22 cellular contexts compared by ENCODE assay signal in genomic region chr2:39503277-39503676, GRCh38.
DNase-seq lines count a peak whose midpoint lies in the region; ATAC-seq, FAIRE-seq and TF ChIP-seq lines count a peak whose summit lies in the region.
"Had no signal": no experiment of that assay in that cellular context is flagged by ENCODE, and none has a peak within 500 bp of the region (broad histone marks: within the 10 kb centered on the region; RNA-seq: fewer than 3 reads in every experiment).

No MANE protein-coding gene starts in this region.

- CTCF ChIA-PET in WTC11 (lab: Charles Lee) = interaction anchor here (0.8 to 1.0 kb wide), 2 partner anchors 9 to 226 kb away, joined by 3 to 4 read pairs; no protein-coding TSS in a partner anchor

- no peak overlapping the region for H4K8ac ChIP-seq in mesendoderm (ENCODE audit: low read depth, low read length)

- no peak for TF ChIP-seq EP300 in stomach (IDR thresholded peaks at IDR 0.05)

- no peak overlapping the region for H3K56ac ChIP-seq in mesendoderm (ENCODE audit: low read length)

- H3K27ac ChIP-seq in stomach (peak overlapping the region; percentile 66 to 89 (median 79)), mesendoderm (ENCODE audit: low read depth, low read length) (no peak overlapping the region)
- H3K27ac ChIP-seq: RWPE1 had no signal

- TF ChIP-seq CTCF in WTC11 (IDR thresholded peaks at IDR 0.05) (no peak), stomach (IDR thresholded peaks at IDR 0.05) (no peak), D721Med (IDR thresholded peaks at IDR 0.05; ENCODE audit: insufficient read depth, missing control alignments) (no peak), CD14-positive monocyte (IDR thresholded peaks at IDR 0.05) (no peak)

- H3K36me3 ChIP-seq in stomach (no peaks in the 10 kb centered on the region), mesendoderm (ENCODE audit: control insufficient read depth, insufficient read depth, low read length) (no peaks in the 10 kb centered on the region)
- H3K36me3 ChIP-seq: BE2C, MG63 had no signal

- H3K27me3 ChIP-seq in stomach = no peaks in the 10 kb centered on the region
- H3K27me3 ChIP-seq in mesendoderm (ENCODE audit: insufficient read depth, low read length, poor library complexity) = no peaks in the 10 kb centered on the region
- H3K27me3 ChIP-seq: BE2C, MG63 had no signal

- H3K4me3 Mint-ChIP-seq in WTC11 = no peak overlapping the region
- H3K4me3 Mint-ChIP-seq in memory B cell = no peak overlapping the region
- H3K4me3 Mint-ChIP-seq in CD14-positive monocyte = no peak overlapping the region
- H3K4me3 Mint-ChIP-seq: CD4-positive, CD25-positive, alpha-beta regulatory T cell had no signal

- no peak overlapping the region for H2BK120ac ChIP-seq in mesendoderm (ENCODE audit: low read depth, low read length)

- intact Hi-C loops in stomach (cut with DNase I; ENCODE audit: low total_unique reads) = no loop called here
- intact Hi-C loops in CD14-positive monocyte (cut with micrococcal nuclease) = no loop called here

- ATAC-seq in GM18868 (IDR thresholded peaks at IDR 0.05; ENCODE audit: unreplicated experiment) = peak; percentile 41
- ATAC-seq in WTC11 = no peak
- ATAC-seq in memory B cell (ENCODE audit: low read depth) = peak; percentile 54
- ATAC-seq: HCT116 had no signal

- H2BK5ac ChIP-seq in mesendoderm (ENCODE audit: low read length) = no peak overlapping the region

- H4K5ac ChIP-seq in mesendoderm (ENCODE audit: low read length) = no peak overlapping the region

- H3K36me3 Mint-ChIP-seq in WTC11 (no peaks in the 10 kb centered on the region), memory B cell (no peaks in the 10 kb centered on the region), CD14-positive monocyte (no peaks in the 10 kb centered on the region)
- H3K36me3 Mint-ChIP-seq: CD4-positive, CD25-positive, alpha-beta regulatory T cell had no signal

- H3K4ac ChIP-seq in mesendoderm (ENCODE audit: low read depth, low read length) = no peak overlapping the region

- no peaks in the 10 kb centered on the region for H3K9me3 ChIP-seq in stomach
- H3K9me3 ChIP-seq: BE2C, MG63 had no signal

- H3K4me3 ChIP-seq in stomach (no peak overlapping the region), mesendoderm (ENCODE audit: low read length) (no peak overlapping the region)
- H3K4me3 ChIP-seq: MG63 had no signal

- 71 to 97% (median 87%) methylated on average over 2 of the region's 2 CpGs for WGBS in stomach, 5 donors
- no CpG with 5 or more reads among the region's 2 CpGs for WGBS in mesendoderm (ENCODE audit: extremely low coverage, insufficient coverage, low lambda C conversion rate)

- POLR2A ChIA-PET in WTC11 (lab: Charles Lee) = interaction anchor here (0.8 kb wide), 1 partner anchor 13 kb away, joined by 5 read pairs; no protein-coding TSS in a partner anchor

- H3K79me2 ChIP-seq in mesendoderm (ENCODE audit: control insufficient read depth, insufficient read depth, low read length) = no peaks in the 10 kb centered on the region

- H2BK15ac ChIP-seq in mesendoderm (replicated peaks; ENCODE audit: low read depth) = no peak overlapping the region

- peaks cover 7% of the 10 kb centered on the region for H3K9me3 Mint-ChIP-seq in WTC11
- H3K9me3 Mint-ChIP-seq in memory B cell = peaks cover 2% of the 10 kb centered on the region
- H3K9me3 Mint-ChIP-seq in CD14-positive monocyte = peaks cover 0 to 2% (median 0%) of the 10 kb centered on the region in 7 donors

- H3K27ac Mint-ChIP-seq in WTC11 (peak overlapping the region; percentile 38; the same call in 1 of the 2 replicates), memory B cell (no peak overlapping the region), CD14-positive monocyte (no peak overlapping the region)
- H3K27ac Mint-ChIP-seq: CD4-positive, CD25-positive, alpha-beta regulatory T cell had no signal

- H3K27me3 Mint-ChIP-seq in WTC11 (ENCODE audit: low read depth) = no peaks in the 10 kb centered on the region
- H3K27me3 Mint-ChIP-seq in memory B cell = peaks cover 9% of the 10 kb centered on the region
- H3K27me3 Mint-ChIP-seq in CD14-positive monocyte (ENCODE audit: low read depth in 3 of 3) = peaks cover 0 to 3% (median 2%) of the 10 kb centered on the region in 3 donors

- H3K4me1 Mint-ChIP-seq in WTC11 (peaks cover 56% of the 10 kb centered on the region), memory B cell (peaks cover 12% of the 10 kb centered on the region), CD14-positive monocyte (peaks cover 12% of the 10 kb centered on the region)
- H3K4me1 Mint-ChIP-seq: CD4-positive, CD25-positive, alpha-beta regulatory T cell had no signal

- DNase-seq in WTC11 (ENCODE audit: low spot score) (no peak), memory B cell (ENCODE audit: low spot score in 2 of 2) (no peak), stomach (no peak), D721Med (ENCODE audit: insufficient read length, low spot score) (no peak), NCI-H1417 (lab: John Stamatoyannopoulos, UW) (no peak), mesendoderm (no peak), CD14-positive monocyte (ENCODE audit: low spot score) (no peak)
- DNase-seq: BE2C; CD4-positive, CD25-positive, alpha-beta regulatory T cell; DMS53; KBM-7; MG63; NCI-H1417 treated with DMSO at 0.1 percent for 48 hours; NCI-H1694 treated with DMSO at 0.1 percent for 48 hours; NCI-H2081; NCI-H2227 treated with DMSO at 0.1 percent for 48 hours; NCI-H526 treated with DMSO at 0.1 percent for 48 hours; SHP77 had no signal

- H2AK5ac ChIP-seq in mesendoderm (ENCODE audit: low read length) = no peak overlapping the region

- no peak overlapping the region for H3K23ac ChIP-seq in mesendoderm (ENCODE audit: low read length)

- FAIRE-seq in D721Med (lab: Jason Lieb, UNC) = no peak
- FAIRE-seq: G401.6 had no signal

- no peaks in the 10 kb centered on the region for H3K79me1 ChIP-seq in mesendoderm (ENCODE audit: low read length)

- H3K9ac ChIP-seq in mesendoderm (ENCODE audit: low read length) = no peak overlapping the region

- peaks cover 27 to 73% (median 54%) of the 10 kb centered on the region in 4 donors for H3K4me1 ChIP-seq in stomach
- H3K4me1 ChIP-seq in mesendoderm (ENCODE audit: control insufficient read depth, low read depth, low read length) = peaks cover 5% of the 10 kb centered on the region
- H3K4me1 ChIP-seq: BE2C had no signal

- no peak overlapping the region for H3K4me2 ChIP-seq in mesendoderm (ENCODE audit: low read length)

- no peak overlapping the region for H3K18ac ChIP-seq in mesendoderm (ENCODE audit: low read length)

- TF ChIP-seq POLR2A in stomach (IDR thresholded peaks at IDR 0.05) = no peak

TF ChIP-seq in WTC11, 78 proteins besides CTCF, POLR2A, EP300 and RAD21:
- TF ChIP-seq PRDM15 (CRISPR knock-in tag; IDR thresholded peaks at IDR 0.05) (no peak), MYBL2 (CRISPR knock-in tag; IDR thresholded peaks at IDR 0.05) (no peak), ATF3 (CRISPR knock-in tag; conservative IDR thresholded peaks at IDR 0.05) (no peak), ZNF425 (CRISPR knock-in tag; conservative IDR thresholded peaks at IDR 0.05) (no peak), FOXK1 (CRISPR knock-in tag; IDR thresholded peaks at IDR 0.05) (no peak), JAZF1 (CRISPR knock-in tag; IDR thresholded peaks at IDR 0.05) (no peak)
